Comparison of ENCODE assay signal across 1 cellular context in genomic region chr7:150388709-150389531, GRCh38.
A peak's percentile ranks its signal among the peaks of the same experiment; 100 is the strongest.
TF ChIP-seq lines count a peak whose summit lies in the region.

No MANE protein-coding gene starts in this region.

TF ChIP-seq in HepG2, 621 proteins besides CTCF, POLR2A, EP300 and RAD21 (continued from another document and continues in another):
- TF ChIP-seq KDM5A (IDR thresholded peaks at IDR 0.05; ENCODE audit: borderline replicate concordance, low read length) = no peak
- no peak for TF ChIP-seq ZBTB3 (CRISPR knock-in tag; IDR thresholded peaks at IDR 0.05; ENCODE audit: borderline replicate concordance, low read depth)
- TF ChIP-seq HMG20B (CRISPR knock-in tag; conservative IDR thresholded peaks at IDR 0.05) = peak; percentile 7; the same call in 1 of the 2 replicates
- TF ChIP-seq ATF3 (CRISPR knock-in tag; IDR thresholded peaks at IDR 0.05) = peak; percentile 74
- no peak for TF ChIP-seq ZNF367 (CRISPR knock-in tag; IDR thresholded peaks at IDR 0.05; ENCODE audit: borderline replicate concordance)
- TF ChIP-seq GMEB2 (CRISPR knock-in tag; IDR thresholded peaks at IDR 0.05; ENCODE audit: low read depth) = no peak
- TF ChIP-seq ZBTB40 (IDR thresholded peaks at IDR 0.05) = no peak
- peak; percentile 72 for TF ChIP-seq ZBTB40 (CRISPR knock-in tag; IDR thresholded peaks at IDR 0.05)
- 0 out of 2 replicates have a peak, but pooled peaks have one; percentile 31 for TF ChIP-seq SP2 (CRISPR knock-in tag; IDR thresholded peaks at IDR 0.05)
- peak; percentile 90 for TF ChIP-seq FOXO1 (CRISPR knock-in tag; IDR thresholded peaks at IDR 0.05)
- 0 out of 2 replicates have a peak, but pooled peaks have one; percentile 66 for TF ChIP-seq SMAD1 (CRISPR knock-in tag; IDR thresholded peaks at IDR 0.05; ENCODE audit: borderline replicate concordance, low read depth)
- no peak for TF ChIP-seq ZNF44 (CRISPR knock-in tag; IDR thresholded peaks at IDR 0.05)
- peak; percentile 53; the same call in 1 of the 2 replicates for TF ChIP-seq E2F1 (CRISPR knock-in tag; IDR thresholded peaks at IDR 0.05)
- no peak for TF ChIP-seq MATR3 (CRISPR knock-in tag; IDR thresholded peaks at IDR 0.05)
- TF ChIP-seq NFKBIZ (CRISPR knock-in tag; IDR thresholded peaks at IDR 0.05) = no peak
- TF ChIP-seq IRF2 (CRISPR knock-in tag; IDR thresholded peaks at IDR 0.05) = peak; percentile 96
- TF ChIP-seq ZNF670 (CRISPR knock-in tag; IDR thresholded peaks at IDR 0.05; ENCODE audit: borderline replicate concordance) = no peak; the same call in 1 of the 2 replicates
- no peak; the same call in 1 of the 2 replicates for TF ChIP-seq CENPBD1 (CRISPR knock-in tag; IDR thresholded peaks at IDR 0.05; ENCODE audit: borderline replicate concordance, low read depth)
- TF ChIP-seq MAFF (IDR thresholded peaks at IDR 0.05; ENCODE audit: low read depth, low read length) = no peak
- TF ChIP-seq ZC3H4 (CRISPR knock-in tag; IDR thresholded peaks at IDR 0.05; ENCODE audit: borderline replicate concordance) = no peak
- peak; percentile 84 for TF ChIP-seq MIER2 (CRISPR knock-in tag; IDR thresholded peaks at IDR 0.05)
- peak; percentile 82 for TF ChIP-seq SOX13 (IDR thresholded peaks at IDR 0.05)
- TF ChIP-seq SOX13 (CRISPR knock-in tag; conservative IDR thresholded peaks at IDR 0.05 in 1 of 2, IDR thresholded peaks at IDR 0.05 in 1 of 2) = peak in 1 of 2 experiments; percentile 96; a peak in 2 of 4 replicates
- peak; percentile 49; the same call in 1 of the 2 replicates for TF ChIP-seq AKAP8 (CRISPR knock-in tag; IDR thresholded peaks at IDR 0.05)
- no peak for TF ChIP-seq ZZZ3 (CRISPR knock-in tag; IDR thresholded peaks at IDR 0.05; ENCODE audit: borderline replicate concordance)
- peak; percentile 47; the same call in 1 of the 2 replicates for TF ChIP-seq ZNF225 (CRISPR knock-in tag; IDR thresholded peaks at IDR 0.05)
- TF ChIP-seq ATAD3A (CRISPR knock-in tag; IDR thresholded peaks at IDR 0.05) = 0 out of 2 replicates have a peak, but pooled peaks have one; percentile 30
- TF ChIP-seq ZBTB10 (CRISPR knock-in tag; IDR thresholded peaks at IDR 0.05; ENCODE audit: borderline replicate concordance) = peak; percentile 67; the same call in 1 of the 2 replicates
- no peak for TF ChIP-seq ZNF274 (CRISPR knock-in tag; IDR thresholded peaks at IDR 0.05)
- TF ChIP-seq NPAS2 (CRISPR knock-in tag; IDR thresholded peaks at IDR 0.05; ENCODE audit: borderline replicate concordance) = no peak
- TF ChIP-seq SKIL (CRISPR knock-in tag; IDR thresholded peaks at IDR 0.05; ENCODE audit: borderline replicate concordance) = peak; percentile 83
- TF ChIP-seq ZKSCAN1 (IDR thresholded peaks at IDR 0.05; ENCODE audit: low read length) = no peak
- TF ChIP-seq MTF2 (CRISPR knock-in tag; IDR thresholded peaks at IDR 0.05; ENCODE audit: borderline replicate concordance) = no peak
- TF ChIP-seq ZNF235 (CRISPR knock-in tag; IDR thresholded peaks at IDR 0.05; ENCODE audit: borderline replicate concordance) = 0 out of 2 replicates have a peak, but pooled peaks have one; percentile 58
- TF ChIP-seq SALL1 (CRISPR knock-in tag; IDR thresholded peaks at IDR 0.05) = peak; percentile 96
- TF ChIP-seq BCLAF1 (IDR thresholded peaks at IDR 0.05) = no peak
- TF ChIP-seq TGIF2 (CRISPR knock-in tag; IDR thresholded peaks at IDR 0.05) = peak; percentile 62; the same call in 1 of the 2 replicates
- TF ChIP-seq SMYD3 (CRISPR knock-in tag; IDR thresholded peaks at IDR 0.05) = peak; percentile 88; the same call in 1 of the 2 replicates
- TF ChIP-seq IRX3 (CRISPR knock-in tag; IDR thresholded peaks at IDR 0.05; ENCODE audit: borderline replicate concordance, low read depth) = no peak; the same call in 1 of the 2 replicates
